In genomic region chr14:23988610-23989363, GRCh38 we compare ENCODE assay signal across 8 cellular contexts. TPM values are rescaled to one million over a fixed set of nuclear protein-coding genes. Genes with fewer than 3 reads are reported as not detected.
DNase-seq lines count a peak whose midpoint lies in the region; ATAC-seq and TF ChIP-seq lines count a peak whose summit lies in the region.
"Not testable (repeated sequence)": the region's sequence is repeated elsewhere in the genome, so short reads cannot be mapped to it uniquely, and the experiment has no call there.

Gene DHRS4L2, plus strand, starts transcription at chr14:23988929. Its CDS starts 19 bp downstream, at chr14:23988948.

- peaks cover 29% of the 10 kb centered on the region for H3K4me1 ChIP-seq in mononuclear cell (ENCODE audit: insufficient read depth, low read length)

- H3K4me3 ChIP-seq in epithelial cell of esophagus (ENCODE audit: low read length) (peak within 1 kb of the TSS; percentile 46), mononuclear cell (ENCODE audit: low read length) (peak within 1 kb of the TSS; percentile 27)

- H3K27me3 ChIP-seq in mononuclear cell (ENCODE audit: insufficient read depth, low read length) = not testable (repeated sequence)

- not testable (repeated sequence) for H3K9me3 ChIP-seq in mononuclear cell (ENCODE audit: low read depth, low read length)

- peak; percentile 88 for ATAC-seq in GM19452 (IDR thresholded peaks at IDR 0.05; ENCODE audit: unreplicated experiment)
- ATAC-seq in HG03442 (IDR thresholded peaks at IDR 0.05; ENCODE audit: unreplicated experiment) = peak; percentile 88

- not testable (repeated sequence) for TF ChIP-seq CTCF in epithelial cell of esophagus (IDR thresholded peaks at IDR 0.05; ENCODE audit: insufficient read depth, low read depth, low read length, missing control alignments)

- DNase-seq in CMK (ENCODE audit: low read depth) = peak; percentile 63
- peak; percentile 56 for DNase-seq in OCI-M2 (lab: John Stamatoyannopoulos, UW; ENCODE audit: unreplicated experiment)
- peak; percentile 52 for DNase-seq in activated T-cell treated with anti-CD3 and anti-CD28 coated beads for 4 hours
- DNase-seq in epithelial cell of esophagus (ENCODE audit: low read depth) = peak; percentile 83
- peak; percentile 60 for DNase-seq in stimulated activated CD8-positive, alpha-beta memory T cell treated with anti-CD3 and anti-CD28 coated beads, Interleukin-12 subunit alpha, Interleukin-12 subunit beta, amount 100 ng/mL, for 24 hours (ENCODE audit: extremely low read depth)

RNA-seq across cellular contexts. Expression of gene DHRS4L2, which starts in this region (rescaled TPM):
- total RNA-seq in mononuclear cell = 5.6 TPM

Comparison
In these comparisons a context has a peak if more than half of its experiments do, and no peak if none do; other contexts are left out.
1. Peak in every context shown above with its lines: DNase-seq, ATAC-seq and H3K4me3 ChIP-seq.